In genomic region chr1:1537626-1538250, GRCh38 we compare ENCODE assay signal across 22 cellular contexts. TPM values are rescaled to one million over a fixed set of nuclear protein-coding genes. Genes with fewer than 3 reads are reported as not detected.
DNase-seq lines count a peak whose midpoint lies in the region; ATAC-seq and TF ChIP-seq lines count a peak whose summit lies in the region.
"Had no signal": no experiment of that assay in that cellular context is flagged by ENCODE, and none has a peak within 500 bp of the region (broad histone marks: within the 10 kb centered on the region; RNA-seq: fewer than 3 reads in every experiment).

No MANE protein-coding gene starts in this region.

- H3K4me1 ChIP-seq in CD8-positive, alpha-beta T cell (ENCODE audit: insufficient read depth, low read length), result peaks cover 5% of the 10 kb centered on the region
- H3K4me1 ChIP-seq: HAP-1 had no signal

- no peaks in the 10 kb centered on the region for H3K36me3 ChIP-seq in CD8-positive, alpha-beta T cell (ENCODE audit: insufficient read depth, low read length)

- no TSS peak for BruUV-seq in MCF 10A (replicated peaks; lab: Mats Ljungman, UMichigan)

- H3K27ac ChIP-seq in CD8-positive, alpha-beta T cell (ENCODE audit: low read depth, low read length), result no peak overlapping the region
- H3K27ac ChIP-seq: SK-N-MC had no signal

- H3K27ac Mint-ChIP-seq in CD8-positive, alpha-beta T cell, result no peak overlapping the region
- no peak overlapping the region for H3K27ac Mint-ChIP-seq in mesothelial cell of epicardium
- H3K27ac Mint-ChIP-seq in MCF 10A (ENCODE audit: low read depth, unreplicated experiment), result no peak overlapping the region
- H3K27ac Mint-ChIP-seq: CD14-positive monocyte had no signal

- POLR2A ChIA-PET in CD8-positive, alpha-beta T cell (lab: Charles Lee), result no interaction called here
- POLR2A ChIA-PET in MCF 10A (lab: Yijun Ruan, JAX), result no interaction called here

- no peaks in the 10 kb centered on the region for H3K27me3 Mint-ChIP-seq in CD8-positive, alpha-beta T cell (ENCODE audit: low read depth)
- no peaks in the 10 kb centered on the region for H3K27me3 Mint-ChIP-seq in mesothelial cell of epicardium (ENCODE audit: low read depth)
- no peaks in the 10 kb centered on the region for H3K27me3 Mint-ChIP-seq in MCF 10A (ENCODE audit: insufficient read depth, unreplicated experiment)

- no peaks in the 10 kb centered on the region for H3K27me3 ChIP-seq in CD8-positive, alpha-beta T cell (ENCODE audit: insufficient read depth, low read length)

- peaks cover 6% of the 10 kb centered on the region for H3K4me1 Mint-ChIP-seq in CD8-positive, alpha-beta T cell (ENCODE audit: low read depth)
- H3K4me1 Mint-ChIP-seq in mesothelial cell of epicardium, result no peaks in the 10 kb centered on the region
- H3K4me1 Mint-ChIP-seq in MCF 10A (ENCODE audit: insufficient read depth, unreplicated experiment), result no peaks in the 10 kb centered on the region

- H3K9me3 Mint-ChIP-seq in CD8-positive, alpha-beta T cell, result no peaks in the 10 kb centered on the region
- no peaks in the 10 kb centered on the region for H3K9me3 Mint-ChIP-seq in mesothelial cell of epicardium
- no peaks in the 10 kb centered on the region for H3K9me3 Mint-ChIP-seq in MCF 10A (ENCODE audit: unreplicated experiment)

- TF ChIP-seq CTCF in CD8-positive, alpha-beta T cell (IDR thresholded peaks at IDR 0.05), result no peak
- TF ChIP-seq CTCF in mesothelial cell of epicardium (IDR thresholded peaks at IDR 0.05; ENCODE audit: unreplicated experiment) (no peak), MCF 10A (IDR thresholded peaks at IDR 0.05; ENCODE audit: unreplicated experiment) (no peak)

- peaks cover 5% of the 10 kb centered on the region for H3K36me3 Mint-ChIP-seq in CD8-positive, alpha-beta T cell
- H3K36me3 Mint-ChIP-seq in mesothelial cell of epicardium, result peaks cover 8% of the 10 kb centered on the region
- H3K36me3 Mint-ChIP-seq in MCF 10A (ENCODE audit: insufficient read depth, unreplicated experiment), result peaks cover 23% of the 10 kb centered on the region

- H3K4me3 ChIP-seq in CD8-positive, alpha-beta T cell (ENCODE audit: low read depth, low read length), result no peak overlapping the region
- H3K4me3 ChIP-seq: HAP-1, SK-N-MC had no signal

- DNase-seq in CD8-positive, alpha-beta T cell, result no peak
- DNase-seq in NAMALWA (ENCODE audit: low spot score), result peak; percentile 46
- DNase-seq in mesothelial cell of epicardium (ENCODE audit: low spot score in 2 of 2, unreplicated experiment in 2 of 2), result no peak
- peak; percentile 13 for DNase-seq in superior temporal gyrus (ENCODE audit: extremely low spot score)
- no peak for DNase-seq in nucleus accumbens (lab: John Stamatoyannopoulos, UW)
- DNase-seq in MCF 10A (ENCODE audit: unreplicated experiment), result no peak
- DNase-seq in 8988T, result no peak
- DNase-seq: ACHN, AML-193, COR-L47, DMS 273 treated with DMSO at 0.1 percent for 48 hours, DND-41, KBM-7, NCI-H1694 treated with DMSO at 0.1 percent for 48 hours, NCI-H2227 treated with DMSO at 0.1 percent for 48 hours, NCI-H524, NCI-H82, OCI-M1, SHP77 had no signal

- no peak for ATAC-seq in CD8-positive, alpha-beta T cell

- CTCF ChIA-PET in CD8-positive, alpha-beta T cell (lab: Charles Lee), result no interaction called here
- CTCF ChIA-PET in MCF 10A (lab: Yijun Ruan, JAX), result no interaction called here

- H3K9me3 ChIP-seq in CD8-positive, alpha-beta T cell (ENCODE audit: low read length), result no peaks in the 10 kb centered on the region
- H3K9me3 ChIP-seq: HAP-1 had no signal

- H3K4me3 Mint-ChIP-seq in CD8-positive, alpha-beta T cell, result peak overlapping the region; percentile 39
- peak overlapping the region; percentile 28 for H3K4me3 Mint-ChIP-seq in mesothelial cell of epicardium
- H3K4me3 Mint-ChIP-seq in MCF 10A (ENCODE audit: unreplicated experiment), result no peak overlapping the region
- H3K4me3 Mint-ChIP-seq: CD14-positive monocyte had no signal

- intact Hi-C loops in CD8-positive, alpha-beta T cell (cut with DNase I, micrococcal nuclease), result no loop called here
- intact Hi-C loops in MCF 10A (cut with micrococcal nuclease), result no loop called here

RNA-seq across cellular contexts. Expression of gene TMEM240, which starts 2.7 kb away (rescaled TPM):
- total RNA-seq in CD8-positive, alpha-beta T cell, result 1 to 10 TPM; 1.0 to 1.3 TPM
- 16.7 to 18.3 TPM (median 17.3 TPM) in 3 replicates for total RNA-seq in mesothelial cell of epicardium
- total RNA-seq in MCF 10A (2022), result 3.6 and 5.5 TPM in 2 replicates

RNA-seq across cellular contexts. Expression of gene ATAD3A, which starts 25.8 kb away (rescaled TPM):
- total RNA-seq in CD8-positive, alpha-beta T cell, result 10 to 100 TPM; 27.0 to 29.6 TPM
- total RNA-seq in mesothelial cell of epicardium (31.8 to 35.4 TPM (median 35.3 TPM) in 3 replicates), MCF 10A (2022) (43.1 and 63.2 TPM in 2 replicates)

RNA-seq across cellular contexts. Expression of gene SSU72, which starts 36.9 kb away (rescaled TPM):
- 10 to 100 TPM; 86.8 to 87.9 TPM for total RNA-seq in CD8-positive, alpha-beta T cell
- total RNA-seq in mesothelial cell of epicardium, result 97.2 to 98.8 TPM (median 97.4 TPM) in 3 replicates
- 97.4 and 104 TPM in 2 replicates for total RNA-seq in MCF 10A (2022)

Comparison
In these comparisons a context has a peak if more than half of its experiments do, and no peak if none do; other contexts are left out.
1. DNase-seq: peak in NAMALWA (single experiment) and superior temporal gyrus (single experiment); none in CD8-positive, alpha-beta T cell (0 of 7), mesothelial cell of epicardium (0 of 2), nucleus accumbens (0 of 56), MCF 10A (single experiment) and 8988T (single experiment).